ENCODE assay signal across 2 cellular contexts in genomic region chr11:71240865-71241691, GRCh38.
TF ChIP-seq lines count a peak whose summit lies in the region.

No MANE protein-coding gene starts in this region.

TF ChIP-seq in A549, 52 proteins besides CTCF, POLR2A, EP300 and RAD21 (continued from another document):
- TF ChIP-seq TP53 (CRISPR knock-in tag; IDR thresholded peaks at IDR 0.05) (no peak), BCL3 (IDR thresholded peaks at IDR 0.05) (peak; percentile 66; the same call in 1 of the 3 replicates), CEBPB (IDR thresholded peaks at IDR 0.05) (peak; percentile 95 to 96), CHD4 (IDR thresholded peaks at IDR 0.05; ENCODE audit: borderline replicate concordance) (no peak), HMGXB4 (CRISPR knock-in tag; IDR thresholded peaks at IDR 0.05; ENCODE audit: borderline replicate concordance) (no peak), MAFK (IDR thresholded peaks at IDR 0.05; ENCODE audit: partially characterized antibody) (no peak), FOSL2 (IDR thresholded peaks at IDR 0.05) (no peak), FOSL2 (CRISPR knock-in tag; IDR thresholded peaks at IDR 0.05) (peak; percentile 42; the same call in 1 of the 2 replicates), HES2 (IDR thresholded peaks at IDR 0.05) (peak; percentile 54; the same call in 1 of the 2 replicates)

TF ChIP-seq in HepG2, 621 proteins besides CTCF, POLR2A, EP300 and RAD21 (continued from another document and continues in another):
- TF ChIP-seq ZNF280D (CRISPR knock-in tag; IDR thresholded peaks at IDR 0.05) (peak; percentile 13; the same call in 1 of the 2 replicates), SNAPC4 (CRISPR knock-in tag; IDR thresholded peaks at IDR 0.05) (peak; percentile 80; the same call in 1 of the 2 replicates), PHF8 (CRISPR knock-in tag; IDR thresholded peaks at IDR 0.05) (0 out of 2 replicates have a peak, but pooled peaks have one; percentile 35), ZNF331 (CRISPR knock-in tag; IDR thresholded peaks at IDR 0.05) (peak; percentile 80; the same call in 1 of the 2 replicates), ZBTB1 (CRISPR knock-in tag; IDR thresholded peaks at IDR 0.05; ENCODE audit: borderline replicate concordance) (no peak), NFAT5 (CRISPR knock-in tag; IDR thresholded peaks at IDR 0.05) (no peak), NCOR1 (IDR thresholded peaks at IDR 0.05; ENCODE audit: borderline replicate concordance, low read length) (peak; percentile 74; the same call in 1 of the 2 replicates), ZNF12 (CRISPR knock-in tag; IDR thresholded peaks at IDR 0.05) (peak; percentile 86; the same call in 1 of the 2 replicates), SSRP1 (CRISPR knock-in tag; IDR thresholded peaks at IDR 0.05) (peak; percentile 87; the same call in 1 of the 2 replicates), BCL6 (CRISPR knock-in tag; IDR thresholded peaks at IDR 0.05) (peak; percentile 78), SALL2 (CRISPR knock-in tag; IDR thresholded peaks at IDR 0.05) (peak; percentile 75; the same call in 1 of the 2 replicates), ZNF281 (CRISPR knock-in tag; IDR thresholded peaks at IDR 0.05; ENCODE audit: borderline replicate concordance) (peak; percentile 72; the same call in 1 of the 2 replicates), PCBP2 (optimal IDR thresholded peaks at IDR 0.05; ENCODE audit: low read depth, low read length, poor library complexity, severe bottlenecking) (no peak), MYC (CRISPR knock-in tag; IDR thresholded peaks at IDR 0.05; ENCODE audit: borderline replicate concordance) (peak; percentile 47), HNRNPLL (IDR thresholded peaks at IDR 0.05; ENCODE audit: low read depth, low read length, poor library complexity, severe bottlenecking) (no peak), TBL1XR1 (IDR thresholded peaks at IDR 0.05; ENCODE audit: borderline replicate concordance, low read length, partially characterized antibody) (peak; percentile 82), SP140L (CRISPR knock-in tag; IDR thresholded peaks at IDR 0.05; ENCODE audit: borderline replicate concordance) (0 out of 2 replicates have a peak, but pooled peaks have one; percentile 57), ZBTB7B (CRISPR knock-in tag; IDR thresholded peaks at IDR 0.05) (peak; percentile 87; the same call in 1 of the 2 replicates), ZBTB21 (CRISPR knock-in tag; IDR thresholded peaks at IDR 0.05) (peak; percentile 90), AKAP8 (CRISPR knock-in tag; IDR thresholded peaks at IDR 0.05) (peak; percentile 90), ZBTB26 (CRISPR knock-in tag; IDR thresholded peaks at IDR 0.05; ENCODE audit: borderline replicate concordance) (0 out of 2 replicates have a peak, but pooled peaks have one; percentile 13), XRCC5 (optimal IDR thresholded peaks at IDR 0.05; ENCODE audit: low read length) (peak; percentile 74), ZNF432 (CRISPR knock-in tag; IDR thresholded peaks at IDR 0.05; ENCODE audit: borderline replicate concordance) (no peak), ZNF580 (CRISPR knock-in tag; IDR thresholded peaks at IDR 0.05; ENCODE audit: borderline replicate concordance, low read depth) (peak; percentile 49; the same call in 1 of the 2 replicates), NKX3-1 (CRISPR knock-in tag; IDR thresholded peaks at IDR 0.05) (peak; percentile 82; the same call in 1 of the 2 replicates), ZNF713 (CRISPR knock-in tag; IDR thresholded peaks at IDR 0.05) (no peak), KLF15 (CRISPR knock-in tag; IDR thresholded peaks at IDR 0.05; ENCODE audit: borderline replicate concordance) (no peak), ERF (CRISPR knock-in tag; IDR thresholded peaks at IDR 0.05) (peak; percentile 89), ZNF460 (CRISPR knock-in tag; IDR thresholded peaks at IDR 0.05; ENCODE audit: borderline replicate concordance) (peak; percentile 36; the same call in 1 of the 2 replicates), LCORL (IDR thresholded peaks at IDR 0.05) (no peak), LCORL (CRISPR knock-in tag; IDR thresholded peaks at IDR 0.05) (peak; percentile 95), ARNTL (CRISPR knock-in tag; IDR thresholded peaks at IDR 0.05) (peak; percentile 70; the same call in 1 of the 2 replicates), MLLT10 (CRISPR knock-in tag; IDR thresholded peaks at IDR 0.05) (no peak), ZNF577 (CRISPR knock-in tag; IDR thresholded peaks at IDR 0.05; ENCODE audit: borderline replicate concordance, low read depth) (no peak), THYN1 (CRISPR knock-in tag; IDR thresholded peaks at IDR 0.05; ENCODE audit: borderline replicate concordance, low read depth) (no peak), SIX1 (CRISPR knock-in tag; IDR thresholded peaks at IDR 0.05; ENCODE audit: borderline replicate concordance) (0 out of 2 replicates have a peak, but pooled peaks have one; percentile 44), SNAPC5 (CRISPR knock-in tag; IDR thresholded peaks at IDR 0.05; ENCODE audit: borderline replicate concordance) (no peak), ZNF143 (CRISPR knock-in tag; IDR thresholded peaks at IDR 0.05) (peak; percentile 82), ZNF232 (CRISPR knock-in tag; IDR thresholded peaks at IDR 0.05; ENCODE audit: borderline replicate concordance) (peak; percentile 94; the same call in 1 of the 2 replicates)
